Comparison of ENCODE assay signal across 21 cellular contexts in genomic region chr20:45943613-45944012, GRCh38. TPM values are rescaled to one million over a fixed set of nuclear protein-coding genes. Genes with fewer than 3 reads are reported as not detected.
DNase-seq lines count a peak whose midpoint lies in the region; ATAC-seq and TF ChIP-seq lines count a peak whose summit lies in the region.
"Had no signal": no experiment of that assay in that cellular context is flagged by ENCODE, and none has a peak within 500 bp of the region (broad histone marks: within the 10 kb centered on the region; RNA-seq: fewer than 3 reads in every experiment).

No MANE protein-coding gene starts in this region.

- H3K27me3 Mint-ChIP-seq in activated T-cell treated with anti-CD3 and anti-CD28 coated beads, Interleukin-2, amount 50 U/mL, for 72 hours (ENCODE audit: low read depth), result no peaks in the 10 kb centered on the region
- no peaks in the 10 kb centered on the region for H3K27me3 Mint-ChIP-seq in activated T-cell treated with anti-CD3 and anti-CD28 coated beads, Interleukin-2, amount 50 U/mL, for 4 hours (ENCODE audit: low read depth)

- peak overlapping the region; percentile 6 for H3K27ac Mint-ChIP-seq in activated T-cell treated with anti-CD3 and anti-CD28 coated beads, Interleukin-2, amount 50 U/mL, for 72 hours
- H3K27ac Mint-ChIP-seq: GM23338 had no signal

- H3K36me3 ChIP-seq in RWPE2 (ENCODE audit: low read depth) (peaks cover 98% of the 10 kb centered on the region), smooth muscle cell (ENCODE audit: low read depth) (no peaks in the 10 kb centered on the region)

- no peak for ATAC-seq in activated T-cell treated with anti-CD3 and anti-CD28 coated beads, Interleukin-2, amount 50 U/mL, for 72 hours (replicated peaks in 1 of 2)
- no peak for ATAC-seq in activated T-cell treated with anti-CD3 and anti-CD28 coated beads, Interleukin-2, amount 50 U/mL, for 4 hours
- ATAC-seq in RWPE2 (ENCODE audit: low read depth) (no peak), GM18511 (IDR thresholded peaks at IDR 0.05; ENCODE audit: unreplicated experiment) (no peak)
- ATAC-seq: GM23338 had no signal

- WGBS in smooth muscle cell (ENCODE audit: low lambda C conversion rate), result 97% methylated on average over 6 of the region's 6 CpGs

- no peaks in the 10 kb centered on the region for H3F3A ChIP-seq in smooth muscle cell (ENCODE audit: low read depth)

- H3K4me3 Mint-ChIP-seq in activated T-cell treated with anti-CD3 and anti-CD28 coated beads, Interleukin-2, amount 50 U/mL, for 72 hours, result no peak overlapping the region
- no peak overlapping the region for H3K4me3 Mint-ChIP-seq in activated T-cell treated with anti-CD3 and anti-CD28 coated beads, Interleukin-2, amount 50 U/mL, for 4 hours
- H3K4me3 Mint-ChIP-seq: GM23338 had no signal

- H3K4me3 ChIP-seq in RWPE2 (ENCODE audit: severe bottlenecking), result no peak overlapping the region
- H3K4me3 ChIP-seq in smooth muscle cell, result no peak overlapping the region
- H3K4me3 ChIP-seq: BLaER1 treated with 17β-estradiol and CSF1 and Interleukin-3, amounts not matched to agents 10 nM and 100 nM; GM23338; tibial artery had no signal

- H3K36me3 Mint-ChIP-seq in activated T-cell treated with anti-CD3 and anti-CD28 coated beads, Interleukin-2, amount 50 U/mL, for 72 hours (ENCODE audit: insufficient read depth in 2 of 2), result peaks cover 12 to 22% of the 10 kb centered on the region in 2 donors
- peaks cover 32% of the 10 kb centered on the region for H3K36me3 Mint-ChIP-seq in activated T-cell treated with anti-CD3 and anti-CD28 coated beads, Interleukin-2, amount 50 U/mL, for 4 hours (ENCODE audit: insufficient read depth)

- H3K27ac ChIP-seq in RWPE2 (ENCODE audit: poor library complexity, severe bottlenecking) (peak overlapping the region; percentile 23), cingulate gyrus (ENCODE audit: low read depth, low read length) (peak overlapping the region; percentile 29), smooth muscle cell (ENCODE audit: low read depth) (peak overlapping the region; percentile 28)
- H3K27ac ChIP-seq: tibial artery had no signal

- no peaks in the 10 kb centered on the region for H3K9me3 Mint-ChIP-seq in activated T-cell treated with anti-CD3 and anti-CD28 coated beads, Interleukin-2, amount 50 U/mL, for 72 hours
- H3K9me3 Mint-ChIP-seq in activated T-cell treated with anti-CD3 and anti-CD28 coated beads, Interleukin-2, amount 50 U/mL, for 4 hours, result no peaks in the 10 kb centered on the region
- H3K9me3 Mint-ChIP-seq: GM23338 had no signal

- DNase-seq in activated T-cell treated with anti-CD3 and anti-CD28 coated beads, Interleukin-2, amount 50 U/mL, for 72 hours, result no peak
- no peak for DNase-seq in activated T-cell treated with anti-CD3 and anti-CD28 coated beads, Interleukin-2, amount 50 U/mL, for 4 hours
- no peak for DNase-seq in RWPE2 (ENCODE audit: low spot score)
- DNase-seq in smooth muscle cell (lab: John Stamatoyannopoulos, UW; ENCODE audit: unreplicated experiment), result no peak
- no peak for DNase-seq in cerebellum (ENCODE audit: low spot score)
- DNase-seq in NCI-H82 treated with DMSO at 0.1 percent for 48 hours (lab: John Stamatoyannopoulos, UW; ENCODE audit: unreplicated experiment), result no peak
- DNase-seq: activated CD4-positive, alpha-beta T cell treated with anti-CD3 and anti-CD28 coated beads for 4 hours; activated CD8-positive, alpha-beta memory T cell treated with anti-CD3 and anti-CD28 coated beads, Interleukin-2, amount 50 U/mL, for 48 hours; activated gamma-delta T cell treated with Interleukin-2 at 50 U/mL for 16 hours; effector memory CD4-positive, alpha-beta T cell; mesendoderm; NCI-H187; NCI-H82; occipital lobe; stimulated activated CD4-positive, alpha-beta T cell treated with anti-CD3 and anti-CD28 coated beads, Interleukin-4, amount 100 ng/mL, for 1 hour; stimulated activated naive CD4-positive, alpha-beta T cell treated with Interleukin-2 at 50 U/mL for 16 hours; tibial artery had no signal

- no peaks in the 10 kb centered on the region for H3K9me3 ChIP-seq in RWPE2 (ENCODE audit: severe bottlenecking)
- no peaks in the 10 kb centered on the region for H3K9me3 ChIP-seq in smooth muscle cell (replicated peaks; ENCODE audit: low read depth)
- H3K9me3 ChIP-seq: BLaER1 treated with 17β-estradiol and CSF1 and Interleukin-3, amounts not matched to agents 10 nM and 100 nM; tibial artery had no signal

- no peak overlapping the region for H3K9ac ChIP-seq in smooth muscle cell (ENCODE audit: low read depth)

- peaks cover 1% of the 10 kb centered on the region for H4K20me1 ChIP-seq in smooth muscle cell (ENCODE audit: low read depth)

- H3K4me1 Mint-ChIP-seq in activated T-cell treated with anti-CD3 and anti-CD28 coated beads, Interleukin-2, amount 50 U/mL, for 72 hours (ENCODE audit: low read depth), result peaks cover 23% of the 10 kb centered on the region
- H3K4me1 Mint-ChIP-seq in activated T-cell treated with anti-CD3 and anti-CD28 coated beads, Interleukin-2, amount 50 U/mL, for 4 hours (ENCODE audit: low read depth), result peaks cover 26% of the 10 kb centered on the region

- H3K4me1 ChIP-seq in RWPE2 (ENCODE audit: insufficient read depth, poor library complexity, severe bottlenecking) (peaks cover 3% of the 10 kb centered on the region), smooth muscle cell (ENCODE audit: low read depth) (no peaks in the 10 kb centered on the region)

- H3K27me3 ChIP-seq in RWPE2 (ENCODE audit: insufficient read depth, poor library complexity, severe bottlenecking) (no peaks in the 10 kb centered on the region), smooth muscle cell (ENCODE audit: low read depth) (no peaks in the 10 kb centered on the region)
- H3K27me3 ChIP-seq: BLaER1 treated with 17β-estradiol and CSF1 and Interleukin-3, amounts not matched to agents 10 nM and 100 nM; tibial artery had no signal

- no peak for TF ChIP-seq CTCF in RWPE2 (IDR thresholded peaks at IDR 0.05; ENCODE audit: poor library complexity, severe bottlenecking)
- TF ChIP-seq CTCF in smooth muscle cell (IDR thresholded peaks at IDR 0.05; ENCODE audit: borderline replicate concordance, insufficient read depth, poor library complexity, severe bottlenecking), result no peak

- H3K4me2 ChIP-seq in smooth muscle cell, result no peak overlapping the region
- H3K4me2 ChIP-seq: GM23338 had no signal

- H2AFZ ChIP-seq in smooth muscle cell (ENCODE audit: low read depth), result no peak overlapping the region
- H2AFZ ChIP-seq: GM23338 had no signal

- H3K79me2 ChIP-seq in smooth muscle cell (ENCODE audit: low read depth), result peaks cover under 1% of the 10 kb centered on the region

RNA-seq across cellular contexts. Expression of gene PCIF1, which starts 9.1 kb away (rescaled TPM):
- 10 to 100 TPM; 38.7 to 42.0 TPM for total RNA-seq in activated T-cell treated with anti-CD3 and anti-CD28 coated beads, Interleukin-2, amount 50 U/mL, for 72 hours
- 10 to 100 TPM; 24.4 to 28.9 (median 28.4) TPM for total RNA-seq in activated T-cell treated with anti-CD3 and anti-CD28 coated beads, Interleukin-2, amount 50 U/mL, for 4 hours
- 13.5 and 15.4 TPM in 2 replicates for total RNA-seq in smooth muscle cell
- polyA plus RNA-seq in smooth muscle cell, result 37.2 and 38.9 TPM in 2 replicates
- total RNA-seq in cerebellum, result 13.3 TPM

RNA-seq across cellular contexts. Expression of gene ZNF335, which starts 28.4 kb away (rescaled TPM):
- 10 to 100 TPM; 28.4 to 29.8 TPM for total RNA-seq in activated T-cell treated with anti-CD3 and anti-CD28 coated beads, Interleukin-2, amount 50 U/mL, for 72 hours
- 10 to 100 TPM; 39.7 to 46.4 (median 41.6) TPM for total RNA-seq in activated T-cell treated with anti-CD3 and anti-CD28 coated beads, Interleukin-2, amount 50 U/mL, for 4 hours
- 11.2 and 11.6 TPM in 2 replicates for total RNA-seq in smooth muscle cell
- polyA plus RNA-seq in smooth muscle cell, result 14.2 and 20.7 TPM in 2 replicates
- total RNA-seq in cerebellum, result 17.1 TPM

RNA-seq across cellular contexts. Expression of gene PLTP, which starts 31.7 kb away (rescaled TPM):
- total RNA-seq in activated T-cell treated with anti-CD3 and anti-CD28 coated beads, Interleukin-2, amount 50 U/mL, for 72 hours, result 10 to 100 TPM in 1 of 2 donors, 1 to 10 TPM in 1; 8.9 to 18.0 TPM
- total RNA-seq in activated T-cell treated with anti-CD3 and anti-CD28 coated beads, Interleukin-2, amount 50 U/mL, for 4 hours, result 1 to 10 TPM; 3.1 to 4.2 (median 3.3) TPM
- total RNA-seq in smooth muscle cell (81.0 and 93.3 TPM in 2 replicates), cerebellum (37.5 TPM)
- polyA plus RNA-seq in smooth muscle cell, result 197 and 262 TPM in 2 replicates

RNA-seq across cellular contexts. Expression of gene CTSA, which starts 52.5 kb away (rescaled TPM):
- 10 to 100 TPM; 37.0 to 59.1 TPM for total RNA-seq in activated T-cell treated with anti-CD3 and anti-CD28 coated beads, Interleukin-2, amount 50 U/mL, for 72 hours
- 10 to 100 TPM; 56.5 to 63.1 (median 57.3) TPM for total RNA-seq in activated T-cell treated with anti-CD3 and anti-CD28 coated beads, Interleukin-2, amount 50 U/mL, for 4 hours
- total RNA-seq in smooth muscle cell (74.8 and 79.7 TPM in 2 replicates), cerebellum (33.1 TPM)
- 132 and 138 TPM in 2 replicates for polyA plus RNA-seq in smooth muscle cell

RNA-seq across cellular contexts. Expression of gene NEURL2, which starts 52.6 kb away (rescaled TPM):
- 1 to 10 TPM; 2.1 to 3.2 TPM for total RNA-seq in activated T-cell treated with anti-CD3 and anti-CD28 coated beads, Interleukin-2, amount 50 U/mL, for 72 hours
- 1 to 10 TPM; 1.3 TPM for total RNA-seq in activated T-cell treated with anti-CD3 and anti-CD28 coated beads, Interleukin-2, amount 50 U/mL, for 4 hours
- total RNA-seq in smooth muscle cell (0.31 and 3.3 TPM in 2 replicates), cerebellum (3.7 TPM)
- polyA plus RNA-seq in smooth muscle cell, result 3.7 and 4.7 TPM in 2 replicates
